Comparison of ENCODE assay signal across 16 cellular contexts in the genomic region with DNA sequence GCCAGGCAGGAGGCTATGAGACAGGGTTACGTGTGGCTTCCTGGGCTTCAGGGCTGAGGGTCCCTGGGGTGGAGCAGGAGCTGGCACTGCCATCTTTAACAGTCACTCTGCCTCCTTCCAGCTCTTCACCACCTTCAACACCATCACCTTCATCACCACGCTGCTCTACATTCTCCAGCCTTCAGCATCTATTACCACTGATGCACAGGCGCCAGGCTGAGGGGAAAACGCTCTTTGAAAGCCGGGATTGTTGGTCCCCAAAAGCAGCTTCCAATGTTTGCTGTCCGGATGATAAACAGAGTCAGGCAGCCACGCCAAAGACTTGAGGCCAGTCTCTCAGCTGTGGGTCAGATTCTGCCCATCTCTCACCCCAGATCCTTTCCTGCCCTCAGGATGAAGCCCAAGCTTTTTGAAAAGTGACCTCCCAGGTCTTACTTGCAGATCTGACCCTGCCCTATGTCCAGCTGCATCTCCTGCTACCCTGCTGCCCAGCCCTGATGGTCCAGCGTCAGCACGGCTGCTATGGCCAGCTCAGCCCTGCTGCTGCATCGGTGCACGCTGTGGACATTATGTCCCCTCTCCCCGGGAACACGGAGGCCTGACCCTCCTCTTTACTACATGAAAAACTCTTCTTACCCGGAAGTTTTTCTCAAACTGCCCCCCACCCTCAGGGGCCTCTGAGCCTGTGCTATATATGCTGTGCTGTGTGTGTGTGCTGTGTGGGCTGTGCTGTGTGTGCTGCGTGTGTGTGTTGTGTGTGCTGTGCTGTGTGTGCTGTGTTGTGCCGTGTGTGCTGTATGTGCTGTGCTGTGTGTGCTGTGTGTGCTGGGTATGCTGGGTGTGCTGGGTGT. TPM values are rescaled to one million over a fixed set of nuclear protein-coding genes. Genes with fewer than 3 reads are reported as not detected.
"Had no signal": no experiment of that assay in that cellular context is flagged by ENCODE, and none has a peak within 500 bp of the region (broad histone marks: within the 10 kb centered on the region; RNA-seq: fewer than 3 reads in every experiment).

No MANE protein-coding gene starts in this region.

- H3K4me1 ChIP-seq: colonic mucosa, transverse colon had no signal

- H3K27me3 ChIP-seq: hepatocyte, ovary had no signal

- H3K36me3 Mint-ChIP-seq: naive thymus-derived CD8-positive, alpha-beta T cell had no signal

- H3K27ac Mint-ChIP-seq: effector memory CD8-positive, alpha-beta T cell; naive thymus-derived CD8-positive, alpha-beta T cell had no signal

- ATAC-seq: effector memory CD8-positive, alpha-beta T cell; gastroesophageal sphincter; naive thymus-derived CD8-positive, alpha-beta T cell had no signal

- H3K79me2 ChIP-seq: hepatocyte had no signal

- H3K4me3 ChIP-seq: cardiac muscle cell, colonic mucosa, gastroesophageal sphincter, hepatocyte, lung, ovary, transverse colon had no signal

- H3K4me2 ChIP-seq: hepatocyte had no signal

- H3K4me3 Mint-ChIP-seq: effector memory CD8-positive, alpha-beta T cell; naive thymus-derived CD8-positive, alpha-beta T cell had no signal

- DNase-seq: activated CD4-positive, alpha-beta T cell treated with anti-CD3 and anti-CD28 coated beads, Interleukin-2, amount 50 U/mL, for 1 hour; activated CD4-positive, CD25-positive, alpha-beta regulatory T cell; activated T-cell treated with anti-CD3 and anti-CD28 coated beads, Interleukin-2, amount 50 U/mL, for 48 hours; colonic mucosa; effector memory CD8-positive, alpha-beta T cell; kidney glomerular epithelial cell; ovary; T-helper 2 cell; transverse colon had no signal

- H3K27ac ChIP-seq: cardiac muscle cell, colonic mucosa, epithelial cell of prostate, gastroesophageal sphincter, hepatocyte, ovary, transverse colon had no signal

- H3K9me3 Mint-ChIP-seq: effector memory CD8-positive, alpha-beta T cell; naive thymus-derived CD8-positive, alpha-beta T cell had no signal

- H3K36me3 ChIP-seq: cardiac muscle cell, colonic mucosa, gastroesophageal sphincter, ovary, transverse colon had no signal

- H2AFZ ChIP-seq: hepatocyte had no signal

- H3K9me3 ChIP-seq: colonic mucosa, gastroesophageal sphincter, ovary, transverse colon had no signal

RNA-seq across cellular contexts. Expression of a gene that starts 31.2 kb away (rescaled TPM):
- total RNA-seq: cardiac muscle cell, subcutaneous adipose tissue had no signal
- polyA plus RNA-seq: cardiac muscle cell, hepatocyte had no signal
